Comparison of ENCODE assay signal across 30 cellular contexts in genomic region chr22:40189979-40190378, GRCh38. TPM values are rescaled to one million over a fixed set of nuclear protein-coding genes. Genes with fewer than 3 reads are reported as not detected.
DNase-seq lines count a peak whose midpoint lies in the region; ATAC-seq, FAIRE-seq and TF ChIP-seq lines count a peak whose summit lies in the region.
"Had no signal": no experiment of that assay in that cellular context is flagged by ENCODE, and none has a peak within 500 bp of the region (broad histone marks: within the 10 kb centered on the region; RNA-seq: fewer than 3 reads in every experiment).

No MANE protein-coding gene starts in this region.

- peak overlapping the region; percentile 66; the same call in 1 of the 2 replicates for H3K4me2 ChIP-seq in K562 (ENCODE audit: insufficient read depth, low read length)
- H3K4me2 ChIP-seq: BLaER1 had no signal

- H3K9me1 ChIP-seq in K562 (ENCODE audit: control insufficient read depth, insufficient read depth, low read length), result peaks cover 7% of the 10 kb centered on the region

- in situ Hi-C loops in K562 (cut with MboI), result loop anchor here (10.0 kb wide), 2 partner anchors 145 to 655 kb away; partner anchors contain the start of gene RPS19BP1

- intact Hi-C loops in heart left ventricle (cut with DNase I), result loop anchor here in 2 of 10 donors (5.0 to 10.0 kb wide), 3 partner anchors 85 to 145 kb away; no protein-coding TSS in a partner anchor
- intact Hi-C loops in Right ventricle myocardium superior (cut with DNase I), result loop anchor here (10.0 kb wide), 2 partner anchors 85 to 145 kb away; no protein-coding TSS in a partner anchor
- intact Hi-C loops in K562 (cut with micrococcal nuclease), result loop anchor here (5.0 kb wide), 1 partner anchor 148 kb away; no protein-coding TSS in a partner anchor
- intact Hi-C loops in prostate gland (cut with DNase I), result no loop called here

- FAIRE-seq in K562 (lab: Jason Lieb, UNC), result no peak
- FAIRE-seq: GM18507, pancreas had no signal

- DNase-seq in heart left ventricle (no peak), Right ventricle myocardium superior (no peak), OCI-M1 (lab: John Stamatoyannopoulos, UW) (peak; percentile 78), K562 (ENCODE audit: extremely low read depth in 1 of 4, low spot score in 3 of 4) (peak in 1 of 4 experiments; percentile 16), prostate gland (ENCODE audit: low spot score) (no peak), AG20443 (ENCODE audit: low spot score) (no peak), NCI-H82 (lab: John Stamatoyannopoulos, UW) (no peak)
- DNase-seq in stimulated activated CD4-positive, alpha-beta T cell treated with anti-CD3 and anti-CD28 coated beads, Interleukin-4, amount 100 ng/mL, for 4 hours, result no peak
- DNase-seq: ACHN; activated CD4-positive, CD25-positive, alpha-beta regulatory T cell treated with anti-CD3 and anti-CD28 coated beads, Interleukin-2, amount 50 U/mL, for 72 hours; activated CD8-positive, alpha-beta memory T cell treated with anti-CD3 and anti-CD28 coated beads for 24 hours; activated gamma-delta T cell; brain microvascular endothelial cell; DMS79 treated with DMSO at 0.1 percent for 48 hours; kidney glomerular epithelial cell; mucosa of descending colon; MV-4-11; NCI-H146; NCI-H2171 treated with DMSO at 0.1 percent for 48 hours; NCI-H524 treated with DMSO at 0.1 percent for 48 hours; NK-92 treated with Interleukin-12 subunit alpha and Interleukin-12 subunit beta, amount 100 ng/mL, for 24 hours; pancreas; stimulated activated CD4-positive, alpha-beta T cell treated with anti-CD3 and anti-CD28 coated beads, Interleukin-2, amount 100 ng/mL, for 48 hours; trophoblast cell had no signal

- no peak for ATAC-seq in heart left ventricle
- ATAC-seq in Right ventricle myocardium superior (ENCODE audit: poor library complexity), result no peak
- ATAC-seq in K562, result peak; percentile 14; the same call in 2 of the 3 replicates
- ATAC-seq: HCT116 had no signal

- no peak for TF ChIP-seq CTCF in heart left ventricle (IDR thresholded peaks at IDR 0.05)
- no peak for TF ChIP-seq CTCF in K562 (IDR thresholded peaks at IDR 0.05 in 2 of 3, conservative IDR thresholded peaks at IDR 0.05 in 1 of 3; ENCODE audit: insufficient read depth in 2 of 3, low read depth in 1 of 3, low read length in 3 of 3)
- TF ChIP-seq CTCF in prostate gland (IDR thresholded peaks at IDR 0.05), result no peak

- H3K36me3 ChIP-seq in heart left ventricle (no peaks in the 10 kb centered on the region), K562 (ENCODE audit: control insufficient read depth, insufficient read depth, low read length) (peaks cover 6% of the 10 kb centered on the region; the same call in 2 of the 3 replicates), prostate gland (no peaks in the 10 kb centered on the region)
- H3K36me3 ChIP-seq: brain microvascular endothelial cell, pancreas, right atrium auricular region had no signal

- H3K27me3 ChIP-seq in heart left ventricle (no peaks in the 10 kb centered on the region), K562 (ENCODE audit: control insufficient read depth in 2 of 2, insufficient read depth in 2 of 2, low read length in 2 of 2) (no peaks in the 10 kb centered on the region), prostate gland (replicated peaks; ENCODE audit: insufficient read depth) (no peaks in the 10 kb centered on the region)
- H3K27me3 ChIP-seq: BLaER1, brain microvascular endothelial cell, pancreas, right atrium auricular region had no signal

- H4K20me1 ChIP-seq in K562 (replicated peaks; ENCODE audit: control insufficient read depth, insufficient read depth, low read length), result no peaks in the 10 kb centered on the region

- no peak overlapping the region for H2AFZ ChIP-seq in K562 (ENCODE audit: low read depth, low read length)

- TF ChIP-seq POLR2A in heart left ventricle (IDR thresholded peaks at IDR 0.05) (no peak), K562 (conservative IDR thresholded peaks at IDR 0.05) (no peak), prostate gland (IDR thresholded peaks at IDR 0.05) (no peak)

- H3K4me3 ChIP-seq in heart left ventricle (no peak overlapping the region), K562 (no peak overlapping the region), prostate gland (no peak overlapping the region)
- H3K4me3 ChIP-seq: BLaER1, lung, mucosa of descending colon, pancreas, right atrium auricular region had no signal

- H3K4me1 ChIP-seq in heart left ventricle (peaks cover 0 to 95% (median 73%) of the 10 kb centered on the region in 12 donors), K562 (replicated peaks in 1 of 2; ENCODE audit: control insufficient read depth in 2 of 2, insufficient read depth in 2 of 2, low read length in 2 of 2) (peaks cover 25 to 63% of the 10 kb centered on the region in 2 experiments), prostate gland (replicated peaks) (peaks cover 8% of the 10 kb centered on the region)

- H3K27ac ChIP-seq in heart left ventricle (peak overlapping the region in 7 of 12 donors; percentile 5 to 63 (median 24)), K562 (ENCODE audit: extremely low read depth, low read depth, low read length) (no peak overlapping the region), prostate gland (no peak overlapping the region)
- H3K27ac ChIP-seq: BLaER1, brain microvascular endothelial cell, epithelial cell of prostate, pancreas had no signal

- TF ChIP-seq EP300 in K562 (IDR thresholded peaks at IDR 0.05; ENCODE audit: low read length), result no peak

- no TSS peak for BruUV-seq in K562 (replicated peaks; lab: Mats Ljungman, UMichigan)

- no peak overlapping the region for H3K9ac ChIP-seq in K562 (ENCODE audit: insufficient read depth in 1 of 2, low read depth in 2 of 2, low read length in 2 of 2)
- H3K9ac ChIP-seq: BLaER1 had no signal

- H3K9me3 ChIP-seq in heart left ventricle (no peaks in the 10 kb centered on the region), K562 (replicated peaks; ENCODE audit: control insufficient read depth, insufficient read depth, low read depth, low read length) (no peaks in the 10 kb centered on the region), prostate gland (no peaks in the 10 kb centered on the region)
- H3K9me3 ChIP-seq: mucosa of descending colon, pancreas, right atrium auricular region had no signal

- peaks cover 96% of the 10 kb centered on the region for H3K79me2 ChIP-seq in K562 (ENCODE audit: control insufficient read depth, insufficient read depth, low read length)

- CTCF ChIA-PET in K562 (lab: Yijun Ruan, JAX; ENCODE audit: low intra/inter-chr PET ratio), result no interaction called here

- no peak for TF ChIP-seq RAD21 in K562 (CRISPR knock-in tag; conservative IDR thresholded peaks at IDR 0.05 in 1 of 2, IDR thresholded peaks at IDR 0.05 in 1 of 2)

- POLR2A ChIA-PET in K562 (lab: Yijun Ruan, JAX), result interaction anchor here (0.9 to 4.8 kb wide), 4 partner anchors 11 to 151 kb away, joined by 3 to 58 read pairs (median 3); partner anchors contain the start of gene TNRC6B

- WGBS in heart left ventricle, 4 donors, result 24 to 55% (median 50%) methylated on average over 1 of the region's 1 CpG
- WGBS in K562 (ENCODE audit: insufficient coverage, low coverage, missing lambda C conversion rate), result 0% methylated on average over 1 of the region's 1 CpG
- 32% methylated on average over 1 of the region's 1 CpG for WGBS in prostate gland

TF ChIP-seq in K562, 482 proteins besides CTCF, POLR2A, EP300 and RAD21 (continues in another document):
- TF ChIP-seq ZBTB9 (CRISPR knock-in tag; IDR thresholded peaks at IDR 0.05) (no peak), MTA3 (IDR thresholded peaks at IDR 0.05; ENCODE audit: borderline replicate concordance) (no peak), ZNF23 (CRISPR knock-in tag; IDR thresholded peaks at IDR 0.05) (no peak), FOSL1 (tag; conservative IDR thresholded peaks at IDR 0.05) (peak; percentile 78), POLR2AphosphoS2 (IDR thresholded peaks at IDR 0.05; ENCODE audit: low read length) (no peak)

RNA-seq across cellular contexts. Expression of gene TNRC6B, which starts 12.3 kb away (rescaled TPM):
- total RNA-seq in heart left ventricle (10 to 100 TPM; 32.7 to 62.4 (median 41.1) TPM), Right ventricle myocardium superior (37.5 TPM), K562 (2014; rRNA removed) (7.4 and 11.0 TPM in 2 replicates), K562 (2014; rRNA removed; fragmentation: Illumina TruSeq; extraction: Trizol) (10.8 and 13.7 TPM in 2 replicates), K562 (2015; rRNA removed; fragmentation: Illumina TruSeq; extraction: Trizol) (10.3 and 11.5 TPM in 2 replicates), K562 (2021) (17.6 and 18.8 TPM in 2 replicates), prostate gland (100 to 1,000 TPM in 1 of 2 donors, 10 to 100 TPM in 1; 43.8 to 118 TPM)
- polyA plus RNA-seq in heart left ventricle (10 to 100 TPM; 13.2 to 18.3 TPM), K562 (2011; rRNA removed) (5.8 and 7.4 TPM in 2 replicates), K562 (2014; fragmentation: Illumina TruSeq; extraction: Trizol) (5.3 and 5.8 TPM in 2 replicates), K562 (2014; fragmentation: Nextera tagmentation; extraction: Ambion mirVana) (10 to 100 TPM in 1 of 2 experiments, under 1 TPM in 1; 0.96 to 14.7 TPM), K562 (2014; rRNA removed) (6.9 and 7.3 TPM in 2 replicates)
- total RNA-seq in K562 (2011; cell fraction: chromatin; rRNA removed; ENCODE audit: low replicate concordance), result 39.3 and 85.7 TPM in 2 replicates
- total RNA-seq in K562 (2011; cell fraction: nucleolus; rRNA removed), result 26.1 and 28.3 TPM in 2 replicates
- total RNA-seq in K562 (2011; cell fraction: nucleoplasm; rRNA removed), result 39.1 and 62.4 TPM in 2 replicates
- polyA plus RNA-seq in K562 (2011; cell fraction: cytosol; rRNA removed), result 6.8 and 7.2 TPM in 2 replicates
- 10.6 and 12.9 TPM in 2 replicates for polyA plus RNA-seq in K562 (2011; cell fraction: nucleus; rRNA removed)
- polyA plus RNA-seq in K562 (2012), result 3.8 and 6.0 TPM in 2 replicates
- 20.1 and 24.7 TPM in 2 replicates for polyA minus RNA-seq in K562 (2011; rRNA and poly(A)+ RNA removed)
- polyA minus RNA-seq in K562 (2011; cell fraction: cytosol; rRNA and poly(A)+ RNA removed), result 9.8 and 11.2 TPM in 2 replicates
- polyA minus RNA-seq in K562 (2011; cell fraction: nucleus; rRNA and poly(A)+ RNA removed), result 13.3 and 30.9 TPM in 2 replicates

Comparison
In these comparisons a context has a peak if more than half of its experiments do, and no peak if none do; other contexts are left out.
1. H3K27ac ChIP-seq: peak in heart left ventricle (7 of 12); none in K562 (single experiment) and prostate gland (0 of 2).